29 cellular contexts compared by ENCODE assay signal in genomic region chr13:36382030-36382429, GRCh38. TPM values are rescaled to one million over a fixed set of nuclear protein-coding genes. Genes with fewer than 3 reads are reported as not detected.
DNase-seq lines count a peak whose midpoint lies in the region; ATAC-seq and TF ChIP-seq lines count a peak whose summit lies in the region.
"Had no signal": no experiment of that assay in that cellular context is flagged by ENCODE, and none has a peak within 500 bp of the region (broad histone marks: within the 10 kb centered on the region; RNA-seq: fewer than 3 reads in every experiment).

No MANE protein-coding gene starts in this region.

- H3K36me3 Mint-ChIP-seq in activated naive CD4-positive, alpha-beta T cell treated with anti-CD3 and anti-CD28 coated beads, Interleukin-2, amount 50 U/mL, for 72 hours: no peaks in the 10 kb centered on the region
- no peaks in the 10 kb centered on the region for H3K36me3 Mint-ChIP-seq in activated naive CD4-positive, alpha-beta T cell treated with anti-CD3 and anti-CD28 coated beads for 36 hours (ENCODE audit: low read depth)
- H3K36me3 Mint-ChIP-seq in endodermal cell (ENCODE audit: low read depth): no peaks in the 10 kb centered on the region
- H3K36me3 Mint-ChIP-seq: T-cell had no signal

- H3K27ac Mint-ChIP-seq in activated naive CD4-positive, alpha-beta T cell treated with anti-CD3 and anti-CD28 coated beads, Interleukin-2, amount 50 U/mL, for 72 hours: no peak overlapping the region
- no peak overlapping the region for H3K27ac Mint-ChIP-seq in activated naive CD4-positive, alpha-beta T cell treated with anti-CD3 and anti-CD28 coated beads for 36 hours
- H3K27ac Mint-ChIP-seq in endodermal cell: no peak overlapping the region
- H3K27ac Mint-ChIP-seq: activated CD4-positive, alpha-beta memory T cell treated with anti-CD3 and anti-CD28 coated beads, Interleukin-2, amount 10 ng/mL, durations not matched to agents 7 days and 5 days; B cell; effector memory CD8-positive, alpha-beta T cell; T-cell had no signal

- intact Hi-C loops in activated naive CD4-positive, alpha-beta T cell treated with anti-CD3 and anti-CD28 coated beads for 36 hours (cut with micrococcal nuclease): loop anchor here (2.0 kb wide), 1 partner anchor 35 kb away; the partner anchor contains the start of gene SPART
- intact Hi-C loops in testis (cut with DNase I; ENCODE audit: low total_unique reads): no loop called here

- no peak overlapping the region for H3K9ac ChIP-seq in endodermal cell (ENCODE audit: extremely low read depth, low read length, poor library complexity, severe bottlenecking)

- CTCF ChIA-PET in activated naive CD4-positive, alpha-beta T cell treated with anti-CD3 and anti-CD28 coated beads for 36 hours (lab: Charles Lee): interaction anchor here (1.0 kb wide), 1 partner anchor 35 kb away, joined by 4 read pairs; no protein-coding TSS in a partner anchor

- TF ChIP-seq POLR2A in testis (IDR thresholded peaks at IDR 0.05): no peak

- H3K27ac ChIP-seq in endodermal cell (ENCODE audit: low read depth, low read length): no peak overlapping the region
- H3K27ac ChIP-seq in testis: no peak overlapping the region
- H3K27ac ChIP-seq: A549, adrenal gland, colonic mucosa, psoas muscle, upper lobe of left lung had no signal

- no peaks in the 10 kb centered on the region for H3K4me1 Mint-ChIP-seq in activated naive CD4-positive, alpha-beta T cell treated with anti-CD3 and anti-CD28 coated beads for 36 hours (ENCODE audit: low read depth)
- H3K4me1 Mint-ChIP-seq in endodermal cell: peaks cover 2% of the 10 kb centered on the region
- H3K4me1 Mint-ChIP-seq: activated CD4-positive, alpha-beta memory T cell treated with anti-CD3 and anti-CD28 coated beads, Interleukin-2, amount 10 ng/mL, durations not matched to agents 7 days and 5 days; B cell; T-cell had no signal

- H3K4me3 Mint-ChIP-seq in activated naive CD4-positive, alpha-beta T cell treated with anti-CD3 and anti-CD28 coated beads for 36 hours: no peak overlapping the region
- no peak overlapping the region for H3K4me3 Mint-ChIP-seq in endodermal cell
- H3K4me3 Mint-ChIP-seq: activated CD4-positive, alpha-beta memory T cell treated with anti-CD3 and anti-CD28 coated beads, Interleukin-2, amount 10 ng/mL, durations not matched to agents 7 days and 5 days; B cell; effector memory CD8-positive, alpha-beta T cell; T-cell had no signal

- H3K4me3 ChIP-seq in endodermal cell (ENCODE audit: low read length) (no peak overlapping the region), testis (no peak overlapping the region)
- H3K4me3 ChIP-seq: A549, adrenal gland, colonic mucosa, psoas muscle, upper lobe of left lung had no signal

- H3K27me3 ChIP-seq in endodermal cell (ENCODE audit: control insufficient read depth, insufficient read depth, low read length, poor library complexity, severe bottlenecking) (no peaks in the 10 kb centered on the region), testis (no peaks in the 10 kb centered on the region)
- H3K27me3 ChIP-seq: colonic mucosa, upper lobe of left lung had no signal

- H3K36me3 ChIP-seq in endodermal cell (ENCODE audit: control insufficient read depth, insufficient read depth, low read length) (no peaks in the 10 kb centered on the region), testis (ENCODE audit: low read depth, missing control alignments) (no peaks in the 10 kb centered on the region)
- H3K36me3 ChIP-seq: adrenal gland, colonic mucosa, upper lobe of left lung had no signal

- TF ChIP-seq CTCF in endodermal cell (conservative IDR thresholded peaks at IDR 0.05): no peak
- TF ChIP-seq CTCF in testis (IDR thresholded peaks at IDR 0.05): no peak

- H3K9me3 Mint-ChIP-seq in activated naive CD4-positive, alpha-beta T cell treated with anti-CD3 and anti-CD28 coated beads, Interleukin-2, amount 50 U/mL, for 72 hours: no peaks in the 10 kb centered on the region
- H3K9me3 Mint-ChIP-seq in activated naive CD4-positive, alpha-beta T cell treated with anti-CD3 and anti-CD28 coated beads for 36 hours: no peaks in the 10 kb centered on the region
- H3K9me3 Mint-ChIP-seq in endodermal cell: no peaks in the 10 kb centered on the region
- H3K9me3 Mint-ChIP-seq: activated CD4-positive, alpha-beta memory T cell treated with anti-CD3 and anti-CD28 coated beads, Interleukin-2, amount 10 ng/mL, durations not matched to agents 7 days and 5 days; T-cell had no signal

- H3K9me3 ChIP-seq in endodermal cell (ENCODE audit: control insufficient read depth, low read length) (no peaks in the 10 kb centered on the region), testis (no peaks in the 10 kb centered on the region)
- H3K9me3 ChIP-seq: A549, adrenal gland, colonic mucosa, psoas muscle, upper lobe of left lung had no signal

- ATAC-seq in activated naive CD4-positive, alpha-beta T cell treated with anti-CD3 and anti-CD28 coated beads, Interleukin-2, amount 50 U/mL, for 72 hours: peak; percentile 69 to 100
- ATAC-seq: A549; effector memory CD8-positive, alpha-beta T cell; HepG2; left cardiac atrium; psoas muscle; T-cell had no signal

- peaks cover 13% of the 10 kb centered on the region for H3K27me3 Mint-ChIP-seq in activated naive CD4-positive, alpha-beta T cell treated with anti-CD3 and anti-CD28 coated beads for 36 hours (ENCODE audit: low read depth)
- no peaks in the 10 kb centered on the region for H3K27me3 Mint-ChIP-seq in endodermal cell (ENCODE audit: insufficient read depth)
- H3K27me3 Mint-ChIP-seq: effector memory CD8-positive, alpha-beta T cell had no signal

- 90 to 92% methylated on average over 1 of the region's 3 CpGs for whole genome bisulfite sequencing in endodermal cell (ENCODE audit: insufficient coverage in 1 of 2, insufficient read length in 1 of 2), 2 experiments
- 93 to 98% methylated on average over 3 of the region's 3 CpGs for WGBS in testis, 2 donors

- H3K4me1 ChIP-seq in endodermal cell (ENCODE audit: control insufficient read depth, insufficient read depth, low read length): no peaks in the 10 kb centered on the region
- H3K4me1 ChIP-seq in testis: no peaks in the 10 kb centered on the region
- H3K4me1 ChIP-seq: A549, colonic mucosa, psoas muscle, upper lobe of left lung had no signal

- no peak for DNase-seq in activated naive CD4-positive, alpha-beta T cell treated with anti-CD3 and anti-CD28 coated beads, Interleukin-2, amount 50 U/mL, for 72 hours (ENCODE audit: low spot score in 2 of 2)
- no peak for DNase-seq in activated naive CD4-positive, alpha-beta T cell treated with anti-CD3 and anti-CD28 coated beads for 36 hours
- DNase-seq in SW 1271 (lab: John Stamatoyannopoulos, UW) (peak; percentile 1 to 34), glomerular visceral epithelial cell (ENCODE audit: extremely low spot score) (peak; percentile 60), NOMO-1 (lab: John Stamatoyannopoulos, UW; ENCODE audit: unreplicated experiment in 2 of 2) (no peak), endodermal cell (no peak), testis (no peak), HUDEP-2 (lab: John Stamatoyannopoulos, UW; ENCODE audit: unreplicated experiment in 76 of 76) (no peak)
- DNase-seq: activated CD4-positive, alpha-beta memory T cell treated with anti-CD3 and anti-CD28 coated beads, Interleukin-2, amount 10 ng/mL, durations not matched to agents 7 days and 5 days; adrenal gland; colonic mucosa; DMS79 treated with DMSO at 0.1 percent for 48 hours; effector memory CD8-positive, alpha-beta T cell; glutamatergic neuron; H7; left cardiac atrium; NCI-H1105; NCI-H1930; NCI-H345; NCI-H774; nucleus accumbens; psoas muscle; SIG-M5; T-cell; upper lobe of left lung had no signal

RNA-seq across cellular contexts. Expression of gene SPART, which starts 35.8 kb away (rescaled TPM):
- total RNA-seq in activated naive CD4-positive, alpha-beta T cell treated with anti-CD3 and anti-CD28 coated beads, Interleukin-2, amount 50 U/mL, for 72 hours: 10 to 100 TPM; 21.9 to 23.9 TPM
- total RNA-seq in activated naive CD4-positive, alpha-beta T cell treated with anti-CD3 and anti-CD28 coated beads for 36 hours: 10 to 100 TPM; 12.5 to 17.0 TPM
- 10 to 100 TPM; 49.1 to 53.9 TPM for total RNA-seq in endodermal cell
- 54.2 TPM for polyA plus RNA-seq in endodermal cell (2013, experiment 1 of 2)
- 53.8 TPM for polyA plus RNA-seq in endodermal cell (2013, experiment 2 of 2)
- total RNA-seq in testis: 10 to 100 TPM; 43.3 to 48.9 TPM
- 66.2 TPM for polyA plus RNA-seq in testis (ENCODE audit: insufficient read depth, low read depth, low replicate concordance)
- total RNA-seq: OCI-LY7 had no signal

RNA-seq across cellular contexts. Expression of gene CCNA1, which starts 50.3 kb away (rescaled TPM):
- total RNA-seq in activated naive CD4-positive, alpha-beta T cell treated with anti-CD3 and anti-CD28 coated beads, Interleukin-2, amount 50 U/mL, for 72 hours: under 1 TPM in 1 of 2 donors, not detected in 1; 0.70 TPM
- total RNA-seq in activated naive CD4-positive, alpha-beta T cell treated with anti-CD3 and anti-CD28 coated beads for 36 hours: under 1 TPM; 0.17 to 0.59 TPM
- total RNA-seq in endodermal cell: under 1 TPM in 1 of 2 donors, not detected in 1; 0.31 TPM
- 1.6 TPM for polyA plus RNA-seq in endodermal cell (2013, experiment 1 of 2)
- 1.6 TPM for polyA plus RNA-seq in endodermal cell (2013, experiment 2 of 2)
- 10 to 100 TPM; 48.9 to 58.9 TPM for total RNA-seq in testis
- 204 TPM for polyA plus RNA-seq in testis (ENCODE audit: insufficient read depth, low read depth, low replicate concordance)
- total RNA-seq: colonic mucosa, HepG2, OCI-LY7, T-cell had no signal
- polyA plus RNA-seq: HepG2 had no signal

Comparison
In these comparisons a context has a peak if more than half of its experiments do, and no peak if none do; other contexts are left out.
1. DNase-seq: peak in SW 1271 (2 of 2) and glomerular visceral epithelial cell (single experiment); none in activated naive CD4-positive, alpha-beta T cell treated with anti-CD3 and anti-CD28 coated beads, Interleukin-2, amount 50 U/mL, for 72 hours (0 of 2), activated naive CD4-positive, alpha-beta T cell treated with anti-CD3 and anti-CD28 coated beads for 36 hours (single experiment), NOMO-1 (0 of 2), endodermal cell (single experiment), testis (single experiment) and HUDEP-2 (0 of 76).
2. RNA of gene CCNA1, which starts 50.3 kb away (total RNA-seq): 48.9 to 58.9 TPM in testis; 0.70 TPM in activated naive CD4-positive, alpha-beta T cell treated with anti-CD3 and anti-CD28 coated beads, Interleukin-2, amount 50 U/mL, for 72 hours, 0.17 to 0.59 TPM in activated naive CD4-positive, alpha-beta T cell treated with anti-CD3 and anti-CD28 coated beads for 36 hours and 0.31 TPM in endodermal cell; every median in the first group is over 10 times any median in the second.